ENCODE assay signal across 11 cellular contexts in the genomic region with DNA sequence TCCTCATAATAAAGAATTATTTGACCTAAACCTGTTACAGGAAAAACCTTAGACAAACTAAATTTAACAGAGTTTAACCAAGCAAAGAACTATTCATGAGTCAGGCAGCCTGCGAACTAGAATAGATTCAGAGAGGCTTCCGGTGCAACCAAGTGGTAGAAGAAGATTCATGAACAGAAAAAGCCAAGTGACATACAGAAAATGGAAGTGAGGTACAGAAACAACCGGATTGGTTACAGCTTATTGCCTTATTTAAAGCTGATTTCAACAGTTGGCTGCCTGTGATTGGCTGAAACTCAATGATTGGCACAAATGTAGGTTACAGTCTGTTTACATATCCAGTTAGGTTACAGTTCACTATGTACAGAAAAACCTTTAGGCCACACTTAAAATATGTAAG. TPM values are rescaled to one million over a fixed set of nuclear protein-coding genes. Genes with fewer than 3 reads are reported as not detected.
A peak's percentile ranks its signal among the peaks of the same experiment; 100 is the strongest.
DNase-seq lines count a peak whose midpoint lies in the region; ATAC-seq and TF ChIP-seq lines count a peak whose summit lies in the region.
"Had no signal": no experiment of that assay in that cellular context is flagged by ENCODE, and none has a peak within 500 bp of the region (broad histone marks: within the 10 kb centered on the region; RNA-seq: fewer than 3 reads in every experiment).

No MANE protein-coding gene starts in this region.

- TF ChIP-seq CTCF in vagina (IDR thresholded peaks at IDR 0.05): no peak

- DNase-seq in LHCN-M2 (ENCODE audit: low read depth) (peak; percentile 20), mesenchymal stem cell (peak; percentile 74), vagina (ENCODE audit: extremely low spot score in 2 of 2) (no peak), NCI-H82 (lab: John Stamatoyannopoulos, UW) (no peak), NCI-H2171 treated with DMSO at 0.1 percent for 48 hours (lab: John Stamatoyannopoulos, UW) (no peak), hippocampal formation (lab: John Stamatoyannopoulos, UW) (no peak)
- DNase-seq: activated gamma-delta T cell, mucosa of descending colon had no signal

- no peak overlapping the region for H3K14ac ChIP-seq in mesenchymal stem cell (ENCODE audit: low read length in 2 of 2)

- H3K4ac ChIP-seq in mesenchymal stem cell (ENCODE audit: low read depth in 1 of 2, low read length in 2 of 2): no peak overlapping the region

- H3K9ac ChIP-seq in mesenchymal stem cell (ENCODE audit: low read length): peak overlapping the region; percentile 43

- no peak overlapping the region for H2BK120ac ChIP-seq in mesenchymal stem cell (ENCODE audit: low read depth, low read length)

- H4K8ac ChIP-seq in mesenchymal stem cell (ENCODE audit: low read length): no peak overlapping the region

- peak; percentile 75 for ATAC-seq in GM18870 (IDR thresholded peaks at IDR 0.05; ENCODE audit: unreplicated experiment)
- ATAC-seq in HG02571 (IDR thresholded peaks at IDR 0.05; ENCODE audit: unreplicated experiment): peak; percentile 66
- ATAC-seq: mucosa of descending colon had no signal

- H3K27ac ChIP-seq in mesenchymal stem cell (ENCODE audit: low read length, poor library complexity, severe bottlenecking): peak overlapping the region; percentile 77
- no peak overlapping the region for H3K27ac ChIP-seq in vagina
- H3K27ac ChIP-seq: SK-N-MC had no signal

- no peak overlapping the region for H3K4me3 ChIP-seq in mesenchymal stem cell (ENCODE audit: insufficient read depth in 1 of 2, low read depth in 1 of 2, low read length in 2 of 2)
- H3K4me3 ChIP-seq in vagina: no peak overlapping the region
- H3K4me3 ChIP-seq: mucosa of descending colon, SK-N-MC had no signal

- no peak overlapping the region for H2AK5ac ChIP-seq in mesenchymal stem cell (ENCODE audit: low read length, severe bottlenecking)

- peaks cover 13% of the 10 kb centered on the region for H3K4me1 ChIP-seq in mesenchymal stem cell (ENCODE audit: control insufficient read depth, insufficient read depth, low read depth, low read length)
- peaks cover 5% of the 10 kb centered on the region for H3K4me1 ChIP-seq in vagina

- no peak for TF ChIP-seq POLR2A in vagina (IDR thresholded peaks at IDR 0.05)

- peaks cover 0 to 3% of the 10 kb centered on the region in 2 experiments for H3K36me3 ChIP-seq in mesenchymal stem cell (ENCODE audit: control insufficient read depth in 1 of 2, insufficient read depth in 2 of 2, low read depth in 1 of 2, low read length in 2 of 2)
- H3K36me3 ChIP-seq in vagina: no peaks in the 10 kb centered on the region

- no peak overlapping the region for H3K4me2 ChIP-seq in mesenchymal stem cell (ENCODE audit: low read length, poor library complexity, severe bottlenecking)

- no peak overlapping the region for H2BK15ac ChIP-seq in mesenchymal stem cell (ENCODE audit: low read depth, poor library complexity, severe bottlenecking)

- H2BK5ac ChIP-seq in mesenchymal stem cell (ENCODE audit: low read depth, low read length, poor library complexity, severe bottlenecking): no peak overlapping the region

- peaks cover 0 to 4% of the 10 kb centered on the region in 2 experiments for H3K27me3 ChIP-seq in mesenchymal stem cell (ENCODE audit: control insufficient read depth in 1 of 2, insufficient read depth in 1 of 2, low read length in 2 of 2)
- no peaks in the 10 kb centered on the region for H3K27me3 ChIP-seq in vagina

- no peak overlapping the region for H2BK12ac ChIP-seq in mesenchymal stem cell (ENCODE audit: low read length in 2 of 2)

- H3K18ac ChIP-seq in mesenchymal stem cell (ENCODE audit: low read depth in 1 of 2, low read length in 2 of 2): no peak overlapping the region

- intact Hi-C loops in vagina (cut with DNase I): no loop called here

- no peak overlapping the region for H4K91ac ChIP-seq in mesenchymal stem cell (ENCODE audit: low read length)

- WGBS in mesenchymal stem cell: 39% methylated on average over 3 of the region's 3 CpGs

- no peaks in the 10 kb centered on the region for H3K9me3 ChIP-seq in mesenchymal stem cell (ENCODE audit: control insufficient read depth, low read length)
- no peaks in the 10 kb centered on the region for H3K9me3 ChIP-seq in vagina
- H3K9me3 ChIP-seq: mucosa of descending colon had no signal

- no peak overlapping the region for H2AFZ ChIP-seq in mesenchymal stem cell (ENCODE audit: low read depth, low read length)

- no peak overlapping the region for H3K23ac ChIP-seq in mesenchymal stem cell (ENCODE audit: low read length in 2 of 2)

- H3K79me1 ChIP-seq in mesenchymal stem cell (replicated peaks; ENCODE audit: low read length, poor library complexity, severe bottlenecking): no peaks in the 10 kb centered on the region

RNA-seq across cellular contexts. Expression of a gene that starts 10.1 kb away (rescaled TPM):
- total RNA-seq in LHCN-M2 (2014; rRNA removed): 0.29 and 0.38 TPM in 2 replicates
- polyA plus RNA-seq in LHCN-M2 (2012): 0.18 TPM
- 1.4 TPM for polyA plus RNA-seq in mesenchymal stem cell (2013, experiment 1 of 2)
- polyA plus RNA-seq in mesenchymal stem cell (2013, experiment 2 of 2): 1.5 TPM
- 4.4 TPM for total RNA-seq in vagina

Comparison
In these comparisons a context has a peak if more than half of its experiments do, and no peak if none do; other contexts are left out.
1. DNase-seq: peak in LHCN-M2 (single experiment) and mesenchymal stem cell (single experiment); none in vagina (0 of 2), NCI-H82 (single experiment), NCI-H2171 treated with DMSO at 0.1 percent for 48 hours (single experiment) and hippocampal formation (0 of 2).